Comparison of ENCODE assay signal across 8 cellular contexts in genomic region chr17:74872313-74873035, GRCh38. TPM values are rescaled to one million over a fixed set of nuclear protein-coding genes. Genes with fewer than 3 reads are reported as not detected.
A peak's percentile ranks its signal among the peaks of the same experiment; 100 is the strongest.
DNase-seq lines count a peak whose midpoint lies in the region; ATAC-seq and TF ChIP-seq lines count a peak whose summit lies in the region.

FDXR (minus strand) TSS chr17:74872994; CDS start chr17:74872944, 50 bp downstream.

- H3K9me3 Mint-ChIP-seq in Calu3 (ENCODE audit: low read depth, unreplicated experiment): no peaks in the 10 kb centered on the region
- H3K9me3 Mint-ChIP-seq in naive B cell: no peaks in the 10 kb centered on the region

- ATAC-seq in GM21390 (IDR thresholded peaks at IDR 0.05; ENCODE audit: unreplicated experiment) (peak; percentile 29), naive B cell (ENCODE audit: low read depth in 2 of 2) (peak; percentile 2)

- DNase-seq in Calu3 (no peak), Kasumi-1 (lab: John Stamatoyannopoulos, UW) (peak; percentile 58 to 65), choroid plexus epithelial cell (ENCODE audit: low read depth) (no peak), naive B cell (no peak), GOT3 (lab: John Stamatoyannopoulos, UW) (no peak), NOMO-1 treated with dmso at 0.1 percent for 144 hours (lab: John Stamatoyannopoulos, UW; ENCODE audit: unreplicated experiment) (no peak)
- no peak for DNase-seq in effector CD8-positive, alpha-beta T cell (lab: John Stamatoyannopoulos, UW)

- H3K4me1 Mint-ChIP-seq in Calu3 (ENCODE audit: low read depth, unreplicated experiment): peaks cover 33% of the 10 kb centered on the region
- peaks cover 19 to 23% (median 21%) of the 10 kb centered on the region in 3 donors for H3K4me1 Mint-ChIP-seq in naive B cell

- H3K36me3 Mint-ChIP-seq in Calu3 (ENCODE audit: insufficient read depth, unreplicated experiment) (peaks cover 23% of the 10 kb centered on the region), naive B cell (no peaks in the 10 kb centered on the region)

- no TSS peak for BruUV-seq in Calu3 (replicated peaks; lab: Mats Ljungman, UMichigan)

- H3K27me3 Mint-ChIP-seq in Calu3 (ENCODE audit: unreplicated experiment) (no peaks in the 10 kb centered on the region), naive B cell (peaks cover 0 to 5% (median 3%) of the 10 kb centered on the region in 3 donors)

- intact Hi-C loops in Calu3 (cut with micrococcal nuclease; ENCODE audit: unreplicated experiment): no loop called here

- H3K4me3 ChIP-seq in choroid plexus epithelial cell (ENCODE audit: low read depth, low read length): peak within 1 kb of the TSS; percentile 83

- H3K4me3 Mint-ChIP-seq in Calu3 (ENCODE audit: low read depth, unreplicated experiment) (peak within 1 kb of the TSS; percentile 92), naive B cell (peak within 1 kb of the TSS; percentile 83 to 98 (median 96))

- CTCF ChIA-PET in Calu3 (lab: Charles Lee): interaction anchor here (0.5 to 1.5 kb wide), 17 partner anchors 10 to 329 kb away, joined by 3 to 16 read pairs (median 5); partner anchors contain the start of gene NAT9

- no peak for TF ChIP-seq CTCF in Calu3 (IDR thresholded peaks at IDR 0.05; ENCODE audit: unreplicated experiment)
- no peak for TF ChIP-seq CTCF in choroid plexus epithelial cell (conservative IDR thresholded peaks at IDR 0.05; ENCODE audit: low read depth, low read length)

- H3K27ac Mint-ChIP-seq in Calu3 (ENCODE audit: unreplicated experiment) (peak within 1 kb of the TSS; percentile 98), naive B cell (peak within 1 kb of the TSS; percentile 90 to 99 (median 97))

RNA-seq across cellular contexts. Expression of gene FDXR, which starts in this region (rescaled TPM):
- total RNA-seq in Calu3 (2022): 8.4 and 13.5 TPM in 2 replicates
- polyA plus RNA-seq in naive B cell (ENCODE audit: low read depth in 6 of 6): 1 to 10 TPM in 5 of 6 donors, not detected in 1; 1.2 to 6.1 (median 3.9) TPM

Comparison
In these comparisons a context has a peak if more than half of its experiments do, and no peak if none do; other contexts are left out.
1. DNase-seq: peak in Kasumi-1 (2 of 2); none in Calu3 (single experiment), choroid plexus epithelial cell (single experiment), naive B cell (single experiment), GOT3 (single experiment), NOMO-1 treated with dmso at 0.1 percent for 144 hours (single experiment) and effector CD8-positive, alpha-beta T cell (single experiment).